Comparison of ENCODE assay signal across 18 cellular contexts in the genomic region with DNA sequence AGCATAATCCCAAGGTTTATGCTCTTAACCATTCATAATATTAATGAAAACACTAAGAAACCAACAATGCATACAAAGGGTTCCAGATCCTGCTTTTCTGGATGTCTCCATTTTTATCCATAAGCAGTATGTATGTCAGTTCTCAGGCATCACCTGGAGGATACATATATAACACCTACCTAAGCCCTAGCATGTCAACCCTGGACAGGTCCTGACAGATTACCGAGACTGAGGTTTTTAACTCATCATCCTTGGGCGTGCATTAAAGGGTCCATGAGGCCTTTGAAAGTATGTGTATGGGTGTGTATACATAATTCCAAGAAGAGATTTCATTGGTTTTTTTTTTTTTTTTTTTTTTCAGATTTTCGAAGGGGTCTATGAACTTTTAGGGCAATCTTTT.
DNase-seq lines count a peak whose midpoint lies in the region; ATAC-seq and TF ChIP-seq lines count a peak whose summit lies in the region.
"Had no signal": no experiment of that assay in that cellular context is flagged by ENCODE, and none has a peak within 500 bp of the region (broad histone marks: within the 10 kb centered on the region; RNA-seq: fewer than 3 reads in every experiment).

No MANE protein-coding gene starts in this region.

- dilution Hi-C loops in mammary epithelial cell (cut with HindIII; ENCODE audit: low sequenced_read_pairs), result no loop called here

- in situ Hi-C loops in mammary epithelial cell (cut with MboI; ENCODE audit: low sequenced_read_pairs in 2 of 2), result loop anchor here in 1 of 2 donors (10.0 kb wide), 1 partner anchor 167 kb away; a partner anchor contains a TSS

- H3K9me3 ChIP-seq in mammary epithelial cell (replicated peaks; ENCODE audit: insufficient read depth, low read length) (no peaks in the 10 kb centered on the region), breast epithelium (no peaks in the 10 kb centered on the region)
- H3K9me3 ChIP-seq: BLaER1, Caco-2 had no signal

- peaks cover 36% of the 10 kb centered on the region for H3K4me1 ChIP-seq in mammary epithelial cell (ENCODE audit: insufficient read depth, low read length)
- no peaks in the 10 kb centered on the region for H3K4me1 ChIP-seq in breast epithelium
- peaks cover 38% of the 10 kb centered on the region for H3K4me1 ChIP-seq in foreskin keratinocyte
- H3K4me1 ChIP-seq: BLaER1 had no signal

- BruUV-seq in mammary epithelial cell (replicated peaks; lab: Mats Ljungman, UMichigan), result no TSS peak

- H3K4me3 ChIP-seq in mammary epithelial cell (replicated peaks in 1 of 3; ENCODE audit: insufficient read depth in 1 of 3, low read depth in 2 of 3, low read length in 3 of 3) (no peak overlapping the region), breast epithelium (no peak overlapping the region)
- H3K4me3 ChIP-seq: BLaER1, GM23338 had no signal

- H3K27ac ChIP-seq in mammary epithelial cell (ENCODE audit: insufficient read depth, low read depth, low read length) (peak overlapping the region; percentile 34), breast epithelium (no peak overlapping the region), epithelial cell of prostate (peak overlapping the region; percentile 98), foreskin keratinocyte (peak overlapping the region; percentile 99)
- H3K27ac ChIP-seq: 22Rv1, BLaER1, C4-2B had no signal

- peak; percentile 55 for ATAC-seq in foreskin keratinocyte
- ATAC-seq in GM18511 (IDR thresholded peaks at IDR 0.05; ENCODE audit: unreplicated experiment), result no peak
- ATAC-seq: CD8-positive, alpha-beta T cell; GM23338; HCT116 had no signal

- peak; percentile 60 for DNase-seq in mammary epithelial cell
- DNase-seq in breast epithelium (ENCODE audit: low spot score in 2 of 2), result no peak
- no peak for DNase-seq in epithelial cell of prostate (ENCODE audit: low read depth, low spot score)
- DNase-seq in foreskin keratinocyte, result peak; percentile 93 to 98
- DNase-seq in NCI-H748 treated with DMSO at 0.1 percent for 48 hours (lab: John Stamatoyannopoulos, UW), result no peak
- DNase-seq in HUDEP-2 (lab: John Stamatoyannopoulos, UW; ENCODE audit: unreplicated experiment in 76 of 76), result no peak
- DNase-seq: Caco-2; CD4-positive, CD25-positive, alpha-beta regulatory T cell; CD8-positive, alpha-beta T cell; DMS153; DND-41; H9 had no signal

- no peak overlapping the region for H2AFZ ChIP-seq in mammary epithelial cell (ENCODE audit: low read depth, low read length)
- H2AFZ ChIP-seq: GM23338 had no signal

- H3K79me2 ChIP-seq in mammary epithelial cell (ENCODE audit: insufficient read depth, low read length), result no peaks in the 10 kb centered on the region

- intact Hi-C loops in mammary epithelial cell (cut with micrococcal nuclease) (no loop called here), breast epithelium (cut with DNase I; ENCODE audit: low total_unique reads) (no loop called here)

- 75% methylated on average over 3 of the region's 3 CpGs for WGBS in mammary epithelial cell (ENCODE audit: low coverage, missing lambda C conversion rate)

- H3K9ac ChIP-seq in mammary epithelial cell (ENCODE audit: insufficient read depth, low read length), result no peak overlapping the region
- H3K9ac ChIP-seq: BLaER1 had no signal

- H3K36me3 ChIP-seq in mammary epithelial cell (ENCODE audit: insufficient read depth, low read length), result no peaks in the 10 kb centered on the region
- H3K36me3 ChIP-seq in breast epithelium, result no peaks in the 10 kb centered on the region
- H3K36me3 ChIP-seq: BLaER1 had no signal

- CTCF ChIA-PET in mammary epithelial cell (lab: Charles Lee; ENCODE audit: low non-redundant PET), result interaction anchor here (0.6 kb wide), 1 partner anchor 251 kb away, joined by 7 read pairs; no protein-coding TSS in a partner anchor

- no peaks in the 10 kb centered on the region for H4K20me1 ChIP-seq in mammary epithelial cell (ENCODE audit: insufficient read depth, low read length)
- H4K20me1 ChIP-seq: BLaER1 had no signal

- no peak for TF ChIP-seq POLR2A in breast epithelium (IDR thresholded peaks at IDR 0.05)

- H3K27me3 ChIP-seq in mammary epithelial cell (ENCODE audit: insufficient read depth, low read length) (no peaks in the 10 kb centered on the region), breast epithelium (no peaks in the 10 kb centered on the region), foreskin keratinocyte (no peaks in the 10 kb centered on the region)
- H3K27me3 ChIP-seq: BLaER1 had no signal

- no peak for TF ChIP-seq CTCF in mammary epithelial cell (conservative IDR thresholded peaks at IDR 0.05 in 1 of 2, IDR thresholded peaks at IDR 0.05 in 1 of 2; ENCODE audit: extremely low read depth in 1 of 2, insufficient read depth in 1 of 2, low read depth in 1 of 2, low read length in 2 of 2)
- no peak for TF ChIP-seq CTCF in breast epithelium (IDR thresholded peaks at IDR 0.05)
- peak; percentile 41 for TF ChIP-seq CTCF in foreskin keratinocyte (conservative IDR thresholded peaks at IDR 0.05)

- H3K4me2 ChIP-seq in mammary epithelial cell (ENCODE audit: insufficient read depth, low read depth, low read length), result no peak overlapping the region
- H3K4me2 ChIP-seq: BLaER1, GM23338 had no signal

Comparison
In these comparisons a context has a peak if more than half of its experiments do, and no peak if none do; other contexts are left out.
1. DNase-seq: peak in mammary epithelial cell (single experiment) and foreskin keratinocyte (2 of 2); none in breast epithelium (0 of 2), epithelial cell of prostate (single experiment), NCI-H748 treated with DMSO at 0.1 percent for 48 hours (single experiment) and HUDEP-2 (0 of 76).
2. H3K27ac ChIP-seq: peak in mammary epithelial cell (single experiment), epithelial cell of prostate (single experiment) and foreskin keratinocyte (single experiment); none in breast epithelium (0 of 2).